8 cellular contexts compared by ENCODE assay signal in the genomic region with DNA sequence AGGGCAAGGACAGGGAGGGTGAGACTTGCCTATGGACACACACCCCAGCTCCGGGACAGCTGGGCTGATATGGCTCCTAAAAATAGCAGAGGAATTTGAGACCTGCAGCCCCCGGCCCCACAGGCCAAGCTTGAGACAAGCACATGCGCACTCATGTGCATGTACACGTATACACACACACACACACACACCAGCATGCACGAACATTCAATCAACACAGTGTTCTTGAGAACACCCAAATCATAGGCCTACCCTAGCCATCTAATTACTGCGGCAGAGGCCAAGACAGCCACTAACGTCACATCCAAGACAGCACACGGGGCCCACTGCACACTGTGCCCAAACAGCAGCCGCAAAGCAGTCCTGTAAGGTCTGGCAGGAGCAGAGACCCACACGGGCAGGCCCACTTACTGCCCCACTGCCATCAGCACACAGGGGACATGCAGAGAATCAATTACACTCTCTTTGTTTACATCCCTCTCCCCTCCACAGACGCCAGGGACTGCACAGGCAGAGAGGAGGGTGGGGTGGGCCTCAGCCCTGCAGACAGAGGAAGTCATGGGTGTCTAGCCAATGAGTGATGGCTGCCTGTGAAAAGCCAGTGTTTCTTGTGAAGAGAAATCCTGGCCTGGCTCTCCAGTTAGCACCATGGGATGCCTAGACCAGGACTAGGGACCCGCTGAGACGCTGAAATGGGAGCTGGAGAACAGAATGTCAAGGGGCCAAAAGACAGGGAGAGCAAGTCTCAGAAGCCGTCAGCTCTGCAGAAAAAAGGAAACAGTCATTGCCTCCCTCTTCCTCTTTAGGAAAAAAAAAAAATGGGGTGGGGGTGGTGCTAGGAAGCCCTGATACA. TPM values are rescaled to one million over a fixed set of nuclear protein-coding genes. Genes with fewer than 3 reads are reported as not detected.
DNase-seq lines count a peak whose midpoint lies in the region; ATAC-seq and TF ChIP-seq lines count a peak whose summit lies in the region.

No MANE protein-coding gene starts in this region.

- intact Hi-C loops in left ventricle myocardium superior (cut with micrococcal nuclease): no loop called here

- TF ChIP-seq POLR2A in GM19099 (IDR thresholded peaks at IDR 0.05; ENCODE audit: extremely low read depth, insufficient read length, low read depth): peak; percentile 24

- ATAC-seq in left ventricle myocardium superior (peak; percentile 6), HG02798 (IDR thresholded peaks at IDR 0.05; ENCODE audit: poor library complexity, unreplicated experiment) (no peak)

- DNase-seq in NCI-H69 (lab: John Stamatoyannopoulos, UW) (peak; percentile 87), left ventricle myocardium superior (peak; percentile 76), glomerular visceral epithelial cell (ENCODE audit: extremely low spot score) (no peak), AG20443 (ENCODE audit: low spot score) (no peak)
- peak; percentile 81 for DNase-seq in activated effector memory CD4-positive, alpha-beta T cell treated with anti-CD3 and anti-CD28 coated beads, Interleukin-2, amount 50 U/mL, for 16 hours
- DNase-seq in stimulated activated CD4-positive, alpha-beta T cell treated with anti-CD3 and anti-CD28 coated beads, Interleukin-4, amount 100 ng/mL, for 24 hours: peak; percentile 44

RNA-seq across cellular contexts. Expression of a gene that starts 39.3 kb away (rescaled TPM):
- total RNA-seq in left ventricle myocardium superior: 346 TPM

Comparison
In these comparisons a context has a peak if more than half of its experiments do, and no peak if none do; other contexts are left out.
1. DNase-seq: peak in NCI-H69 (single experiment), activated effector memory CD4-positive, alpha-beta T cell treated with anti-CD3 and anti-CD28 coated beads, Interleukin-2, amount 50 U/mL, for 16 hours (single experiment), left ventricle myocardium superior (single experiment) and stimulated activated CD4-positive, alpha-beta T cell treated with anti-CD3 and anti-CD28 coated beads, Interleukin-4, amount 100 ng/mL, for 24 hours (single experiment); none in glomerular visceral epithelial cell (single experiment) and AG20443 (single experiment).